16 cellular contexts compared by ENCODE assay signal in genomic region chr12:51669996-51670395, GRCh38.
DNase-seq lines count a peak whose midpoint lies in the region; ATAC-seq and TF ChIP-seq lines count a peak whose summit lies in the region.
"Had no signal": no experiment of that assay in that cellular context is flagged by ENCODE, and none has a peak within 500 bp of the region (broad histone marks: within the 10 kb centered on the region; RNA-seq: fewer than 3 reads in every experiment).

No MANE protein-coding gene starts in this region.

- H3K4me1 ChIP-seq in RWPE2 (ENCODE audit: insufficient read depth, poor library complexity, severe bottlenecking) (peaks cover 16% of the 10 kb centered on the region), breast epithelium (no peaks in the 10 kb centered on the region), OCI-LY7 (ENCODE audit: insufficient read depth, low read length, poor library complexity, severe bottlenecking) (no peaks in the 10 kb centered on the region)

- H4K20me1 ChIP-seq in OCI-LY7 (ENCODE audit: insufficient read depth, low read length) = no peaks in the 10 kb centered on the region

- CTCF ChIA-PET in OCI-LY7 (lab: Charles Lee; ENCODE audit: unreplicated experiment) = no interaction called here

- no peak overlapping the region for H3K4me2 ChIP-seq in OCI-LY7 (ENCODE audit: low read length)
- H3K4me2 ChIP-seq: GM23338 had no signal

- peaks cover 6% of the 10 kb centered on the region for H3K4me1 Mint-ChIP-seq in T-helper 2 cell treated with Interferon-gamma antibody and Interleukin-4, amounts not matched to agents 5 μg/mL and 100 μg/mL, for 36 hours (ENCODE audit: low read depth)

- H3K9me3 ChIP-seq in RWPE2 (ENCODE audit: severe bottlenecking) (no peaks in the 10 kb centered on the region), breast epithelium (no peaks in the 10 kb centered on the region), OCI-LY7 (ENCODE audit: low read length) (no peaks in the 10 kb centered on the region)

- intact Hi-C loops in breast epithelium (cut with DNase I; ENCODE audit: low total_unique reads) = loop anchor here (5.0 kb wide), 1 partner anchor 407 kb away; the partner anchor contains the start of gene SMIM41
- intact Hi-C loops in OCI-LY7 (cut with micrococcal nuclease; ENCODE audit: unreplicated experiment) = no loop called here

- peaks cover 15% of the 10 kb centered on the region for H3K27me3 Mint-ChIP-seq in T-helper 2 cell treated with Interferon-gamma antibody and Interleukin-4, amounts not matched to agents 5 μg/mL and 100 μg/mL, for 36 hours (ENCODE audit: low read depth)

- TF ChIP-seq POLR2A in breast epithelium (IDR thresholded peaks at IDR 0.05) = no peak

- no peak overlapping the region for H3K4me3 ChIP-seq in RWPE2 (ENCODE audit: severe bottlenecking)
- H3K4me3 ChIP-seq in breast epithelium = no peak overlapping the region
- no peak overlapping the region for H3K4me3 ChIP-seq in epithelial cell of esophagus (ENCODE audit: low read length)
- H3K4me3 ChIP-seq in OCI-LY7 (ENCODE audit: low read depth, low read length, poor library complexity, severe bottlenecking) = no peak overlapping the region
- H3K4me3 ChIP-seq: GM23338 had no signal

- H3K36me3 ChIP-seq in RWPE2 (ENCODE audit: low read depth) (no peaks in the 10 kb centered on the region), breast epithelium (no peaks in the 10 kb centered on the region), OCI-LY7 (ENCODE audit: insufficient read depth, low read length) (no peaks in the 10 kb centered on the region)

- H2AFZ ChIP-seq in OCI-LY7 (ENCODE audit: low read length) = no peak overlapping the region
- H2AFZ ChIP-seq: GM23338 had no signal

- no peaks in the 10 kb centered on the region for H3K9me3 Mint-ChIP-seq in T-helper 2 cell treated with Interferon-gamma antibody and Interleukin-4, amounts not matched to agents 5 μg/mL and 100 μg/mL, for 36 hours
- H3K9me3 Mint-ChIP-seq: CD4-positive, alpha-beta memory T cell; GM23338; H9 had no signal

- H3K27ac ChIP-seq in RWPE2 (ENCODE audit: poor library complexity, severe bottlenecking) (peak overlapping the region; percentile 36), breast epithelium (peak overlapping the region; percentile 41 to 69), OCI-LY7 (ENCODE audit: low read depth, low read length, poor library complexity, severe bottlenecking) (no peak overlapping the region)

- TF ChIP-seq CTCF in RWPE2 (IDR thresholded peaks at IDR 0.05; ENCODE audit: poor library complexity, severe bottlenecking) (no peak), breast epithelium (IDR thresholded peaks at IDR 0.05) (no peak), epithelial cell of esophagus (IDR thresholded peaks at IDR 0.05; ENCODE audit: insufficient read depth, low read depth, low read length, missing control alignments) (no peak), OCI-LY7 (conservative IDR thresholded peaks at IDR 0.05; ENCODE audit: low read length) (no peak)

- H3K79me2 ChIP-seq in OCI-LY7 (ENCODE audit: insufficient read depth, low read depth, low read length) = no peaks in the 10 kb centered on the region

- H3K4me3 Mint-ChIP-seq in T-helper 2 cell treated with Interferon-gamma antibody and Interleukin-4, amounts not matched to agents 5 μg/mL and 100 μg/mL, for 36 hours = no peak overlapping the region
- H3K4me3 Mint-ChIP-seq: CD4-positive, alpha-beta memory T cell; GM23338; H9 had no signal

- POLR2A ChIA-PET in OCI-LY7 (lab: Charles Lee) = no interaction called here

- H3K9me2 ChIP-seq in OCI-LY7 (ENCODE audit: insufficient read depth, low read length) = no peaks in the 10 kb centered on the region

- no peak for DNase-seq in RWPE2 (ENCODE audit: low spot score)
- peak in 1 of 2 donors; percentile 57 for DNase-seq in breast epithelium (ENCODE audit: low spot score in 2 of 2)
- peak; percentile 31 for DNase-seq in epithelial cell of esophagus (ENCODE audit: low read depth)
- no peak for DNase-seq in T-helper 2 cell treated with Interferon-gamma antibody and Interleukin-4, amounts not matched to agents 5 μg/mL and 100 μg/mL, for 36 hours (ENCODE audit: low spot score)
- no peak for DNase-seq in OCI-LY7 (ENCODE audit: low spot score)
- DNase-seq: C1 segment of cervical spinal cord; Calu3; CD4-positive, alpha-beta memory T cell; COR-L47; DMS53; DMS79 treated with DMSO at 0.1 percent for 48 hours; GF-D8; H9 had no signal

- H3K36me3 Mint-ChIP-seq in T-helper 2 cell treated with Interferon-gamma antibody and Interleukin-4, amounts not matched to agents 5 μg/mL and 100 μg/mL, for 36 hours (ENCODE audit: low read depth) = no peaks in the 10 kb centered on the region
- H3K36me3 Mint-ChIP-seq: CD4-positive, alpha-beta memory T cell had no signal

- ATAC-seq in RWPE2 (ENCODE audit: low read depth) (peak; percentile 86), HG03159 (IDR thresholded peaks at IDR 0.05; ENCODE audit: unreplicated experiment) (no peak)
- ATAC-seq: GM23338, HCT116 had no signal

- BruUV-seq in OCI-LY7 (replicated peaks; lab: Mats Ljungman, UMichigan) = no TSS peak

- H3K27ac Mint-ChIP-seq in T-helper 2 cell treated with Interferon-gamma antibody and Interleukin-4, amounts not matched to agents 5 μg/mL and 100 μg/mL, for 36 hours = no peak overlapping the region
- H3K27ac Mint-ChIP-seq: CD4-positive, alpha-beta memory T cell; GM23338 had no signal

- H3K27me3 ChIP-seq in RWPE2 (ENCODE audit: insufficient read depth, poor library complexity, severe bottlenecking) (no peaks in the 10 kb centered on the region), breast epithelium (no peaks in the 10 kb centered on the region)
